Comparison of ENCODE assay signal across 1 cellular context in the genomic region with DNA sequence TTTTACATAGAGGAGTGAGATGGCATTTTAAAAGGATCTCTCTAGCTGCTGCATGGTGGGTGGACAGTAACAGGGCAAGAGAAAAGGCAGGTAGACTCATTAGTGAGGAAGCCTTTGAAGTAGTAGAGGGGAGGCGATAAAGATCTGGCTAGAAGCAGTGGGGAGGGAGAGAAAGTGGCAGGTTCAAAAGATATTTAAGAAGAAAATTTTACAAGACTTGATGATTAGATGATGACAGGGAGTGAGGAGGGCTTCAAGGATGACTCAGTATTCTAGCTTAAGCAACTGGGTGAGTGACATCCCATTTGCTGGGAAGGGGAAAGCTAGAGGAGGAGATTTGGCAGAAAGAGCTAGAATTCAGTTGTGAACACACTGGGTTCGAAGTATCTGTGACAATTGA.
TF ChIP-seq lines count a peak whose summit lies in the region.

No MANE protein-coding gene starts in this region.

TF ChIP-seq in HCT116, 20 proteins besides CTCF, POLR2A, EP300 and RAD21 (continued from another document):
- TF ChIP-seq, protein P1, sequence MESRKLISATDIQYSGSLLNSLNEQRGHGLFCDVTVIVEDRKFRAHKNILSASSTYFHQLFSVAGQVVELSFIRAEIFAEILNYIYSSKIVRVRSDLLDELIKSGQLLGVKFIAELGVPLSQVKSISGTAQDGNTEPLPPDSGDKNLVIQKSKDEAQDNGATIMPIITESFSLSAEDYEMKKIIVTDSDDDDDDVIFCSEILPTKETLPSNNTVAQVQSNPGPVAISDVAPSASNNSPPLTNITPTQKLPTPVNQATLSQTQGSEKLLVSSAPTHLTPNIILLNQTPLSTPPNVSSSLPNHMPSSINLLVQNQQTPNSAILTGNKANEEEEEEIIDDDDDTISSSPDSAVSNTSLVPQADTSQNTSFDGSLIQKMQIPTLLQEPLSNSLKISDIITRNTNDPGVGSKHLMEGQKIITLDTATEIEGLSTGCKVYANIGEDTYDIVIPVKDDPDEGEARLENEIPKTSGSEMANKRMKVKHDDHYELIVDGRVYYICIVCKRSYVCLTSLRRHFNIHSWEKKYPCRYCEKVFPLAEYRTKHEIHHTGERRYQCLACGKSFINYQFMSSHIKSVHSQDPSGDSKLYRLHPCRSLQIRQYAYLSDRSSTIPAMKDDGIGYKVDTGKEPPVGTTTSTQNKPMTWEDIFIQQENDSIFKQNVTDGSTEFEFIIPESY (IDR thresholded peaks at IDR 0.05; ENCODE audit: extremely low read depth, insufficient replicate concordance, low read length) = no peak
- TF ChIP-seq ZNF274 (IDR thresholded peaks at IDR 0.05; ENCODE audit: low read depth, low read length) (no peak), YY1 (IDR thresholded peaks at IDR 0.05; ENCODE audit: extremely low read depth, insufficient replicate concordance, low read depth, low read length) (no peak), TCF7L2 (IDR thresholded peaks at IDR 0.05; ENCODE audit: borderline replicate concordance, extremely low read depth, insufficient read depth, insufficient read length) (no peak), CBX3 (IDR thresholded peaks at IDR 0.05; ENCODE audit: low read depth) (no peak), FOSL1 (IDR thresholded peaks at IDR 0.05; ENCODE audit: low read depth) (no peak), SIN3A (IDR thresholded peaks at IDR 0.05; ENCODE audit: low read depth) (no peak), EZH2phosphoT487 (IDR thresholded peaks at IDR 0.05; ENCODE audit: borderline replicate concordance) (no peak), ELF1 (IDR thresholded peaks at IDR 0.05; ENCODE audit: borderline replicate concordance, low read depth) (no peak), SP1 (IDR thresholded peaks at IDR 0.05; ENCODE audit: low read depth) (no peak)
TF ChIP-seq in HCT116: peak in this region for 0.
